ENCODE assay signal across 8 cellular contexts in the genomic region with DNA sequence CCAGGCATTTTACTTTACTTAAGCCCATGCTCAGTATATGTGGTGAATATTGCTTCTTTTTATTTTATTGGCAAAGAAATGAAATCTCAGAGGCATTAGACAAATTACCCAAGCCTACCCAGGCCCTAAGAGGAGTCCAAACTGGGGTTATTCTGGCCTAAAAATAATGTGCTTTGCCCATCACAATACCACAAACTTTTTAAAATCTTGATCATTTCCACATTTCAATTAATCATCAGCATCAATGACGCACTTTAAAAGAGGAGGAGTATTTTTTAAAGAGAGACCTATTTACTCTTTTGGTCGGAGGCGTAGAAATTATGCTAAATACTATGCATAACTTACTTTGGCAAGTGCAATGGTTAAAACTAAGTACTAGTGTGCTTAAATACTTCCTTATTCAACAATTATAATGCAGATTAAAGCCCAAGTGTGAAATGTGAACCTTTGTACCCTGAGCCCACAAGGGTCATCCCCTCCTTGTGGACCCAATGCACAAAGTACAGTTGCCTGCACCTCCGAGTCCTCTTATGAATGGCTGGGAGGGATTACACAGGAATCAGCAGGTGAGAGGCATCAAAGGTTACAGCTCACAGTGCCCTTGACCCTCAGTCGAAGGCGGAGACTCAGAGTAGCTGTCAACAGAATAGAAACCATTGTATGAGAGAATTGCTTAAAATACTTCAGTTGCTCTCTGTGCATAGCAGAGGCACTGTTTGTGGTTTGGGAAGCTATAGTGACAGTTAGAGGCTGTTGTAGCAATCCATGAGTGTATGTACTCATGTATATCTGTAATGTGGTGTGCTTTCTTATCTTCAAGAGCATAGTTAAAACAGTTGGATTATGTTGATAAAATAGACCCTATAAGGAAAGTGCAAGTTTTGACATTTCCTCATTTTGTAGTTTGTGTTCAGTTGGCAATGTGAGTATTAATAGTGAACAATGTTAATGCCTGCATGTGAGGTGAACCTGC.
DNase-seq lines count a peak whose midpoint lies in the region; ATAC-seq lines count a peak whose summit lies in the region.

No MANE protein-coding gene starts in this region.

- H3K4me3 Mint-ChIP-seq in activated naive CD8-positive, alpha-beta T cell = peak overlapping the region; percentile 56
- H3K4me3 Mint-ChIP-seq in natural killer cell treated with Interleukin-12 subunit alpha and Interleukin-12 subunit beta and Interleukin-15 and Interleukin-18, amount 100 ng/mL, for 72 hours = peak overlapping the region; percentile 83

- H3K27ac Mint-ChIP-seq in activated naive CD8-positive, alpha-beta T cell = peak overlapping the region; percentile 91
- H3K27ac Mint-ChIP-seq in natural killer cell treated with Interleukin-12 subunit alpha and Interleukin-12 subunit beta and Interleukin-15 and Interleukin-18, amount 100 ng/mL, for 72 hours = peak overlapping the region; percentile 94 to 99

- H3K27me3 Mint-ChIP-seq in activated naive CD8-positive, alpha-beta T cell = no peaks in the 10 kb centered on the region
- H3K27me3 Mint-ChIP-seq in natural killer cell treated with Interleukin-12 subunit alpha and Interleukin-12 subunit beta and Interleukin-15 and Interleukin-18, amount 100 ng/mL, for 72 hours = no peaks in the 10 kb centered on the region

- no peaks in the 10 kb centered on the region for H3K36me3 Mint-ChIP-seq in activated naive CD8-positive, alpha-beta T cell
- no peaks in the 10 kb centered on the region for H3K36me3 Mint-ChIP-seq in natural killer cell treated with Interleukin-12 subunit alpha and Interleukin-12 subunit beta and Interleukin-15 and Interleukin-18, amount 100 ng/mL, for 72 hours

- peak; percentile 90 for ATAC-seq in HG02885 (IDR thresholded peaks at IDR 0.05; ENCODE audit: poor library complexity, unreplicated experiment)
- ATAC-seq in natural killer cell treated with Interleukin-12 subunit alpha and Interleukin-12 subunit beta and Interleukin-15 and Interleukin-18, amount 100 ng/mL, for 72 hours = peak; percentile 89 to 90

- peaks cover 85% of the 10 kb centered on the region for H3K4me1 Mint-ChIP-seq in activated naive CD8-positive, alpha-beta T cell (ENCODE audit: low read depth)
- peaks cover 61 to 75% of the 10 kb centered on the region in 2 donors for H3K4me1 Mint-ChIP-seq in natural killer cell treated with Interleukin-12 subunit alpha and Interleukin-12 subunit beta and Interleukin-15 and Interleukin-18, amount 100 ng/mL, for 72 hours (ENCODE audit: low read depth in 2 of 2)

- DNase-seq in stimulated activated naive CD4-positive, alpha-beta T cell (lab: John Stamatoyannopoulos, UW) = peak in 5 of 6 experiments; percentile 2 to 46 (median 23)
- no peak for DNase-seq in stimulated activated naive CD4-positive, alpha-beta T cell treated with Interleukin-2 at 50 U/mL for 16 hours (lab: John Stamatoyannopoulos, UW)
- DNase-seq in NCI-H510A treated with DMSO at 0.1 percent for 48 hours (lab: John Stamatoyannopoulos, UW) (peak; percentile 38), NCI-H1105 (lab: John Stamatoyannopoulos, UW) (no peak), SK-N-DZ (ENCODE audit: low spot score) (no peak)
- DNase-seq in natural killer cell treated with Interleukin-12 subunit alpha and Interleukin-12 subunit beta and Interleukin-15 and Interleukin-18, amount 100 ng/mL, for 72 hours (ENCODE audit: low spot score) = peak; percentile 65

- H3K9me3 Mint-ChIP-seq in activated naive CD8-positive, alpha-beta T cell (ENCODE audit: low read depth) = no peaks in the 10 kb centered on the region
- no peaks in the 10 kb centered on the region for H3K9me3 Mint-ChIP-seq in natural killer cell treated with Interleukin-12 subunit alpha and Interleukin-12 subunit beta and Interleukin-15 and Interleukin-18, amount 100 ng/mL, for 72 hours

Comparison
In these comparisons a context has a peak if more than half of its experiments do, and no peak if none do; other contexts are left out.
1. DNase-seq: peak in stimulated activated naive CD4-positive, alpha-beta T cell (5 of 6), NCI-H510A treated with DMSO at 0.1 percent for 48 hours (single experiment) and natural killer cell treated with Interleukin-12 subunit alpha and Interleukin-12 subunit beta and Interleukin-15 and Interleukin-18, amount 100 ng/mL, for 72 hours (single experiment); none in stimulated activated naive CD4-positive, alpha-beta T cell treated with Interleukin-2 at 50 U/mL for 16 hours (single experiment), NCI-H1105 (single experiment) and SK-N-DZ (single experiment).